Comparison of ENCODE assay signal across 10 cellular contexts in the genomic region with DNA sequence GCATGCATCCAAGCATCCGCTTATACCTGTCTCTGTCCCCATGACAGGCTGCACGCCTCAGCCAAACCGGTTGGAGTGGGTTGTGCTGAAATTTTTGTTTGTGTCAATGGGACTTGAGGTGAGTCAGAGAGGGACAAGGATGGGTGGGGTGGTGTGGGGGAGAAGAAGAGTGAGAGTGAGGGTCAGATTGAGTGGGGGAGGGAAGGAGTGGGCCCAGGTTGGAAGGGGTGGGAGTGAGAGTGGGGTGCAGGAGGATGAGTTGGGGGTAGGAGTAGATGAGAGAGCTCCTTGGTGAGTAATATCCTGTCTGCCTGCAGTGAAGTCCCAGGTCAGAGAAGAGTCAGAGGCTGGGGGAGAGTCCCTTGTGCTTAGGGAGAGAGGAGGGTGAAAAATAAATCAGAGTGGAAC. TPM values are rescaled to one million over a fixed set of nuclear protein-coding genes. Genes with fewer than 3 reads are reported as not detected.
DNase-seq lines count a peak whose midpoint lies in the region; ATAC-seq, FAIRE-seq and TF ChIP-seq lines count a peak whose summit lies in the region.
"Had no signal": no experiment of that assay in that cellular context is flagged by ENCODE, and none has a peak within 500 bp of the region (broad histone marks: within the 10 kb centered on the region; RNA-seq: fewer than 3 reads in every experiment).

No MANE protein-coding gene starts in this region.

- no peaks in the 10 kb centered on the region for H3K9me3 Mint-ChIP-seq in activated T-helper 1 cell treated with anti-CD3 and anti-CD28 coated beads, Interleukin-12 subunit alpha, Interleukin-12 subunit beta, Interleukin-2, Interleukin-4 antibody, amounts not matched to agents 30 ng/mL and 10 ng/mL and 1 ng/mL, durations not matched to agents 14 hours and 24 hours and 36 hours

- peaks cover 61% of the 10 kb centered on the region for H3K4me1 Mint-ChIP-seq in activated T-helper 1 cell treated with anti-CD3 and anti-CD28 coated beads, Interleukin-12 subunit alpha, Interleukin-12 subunit beta, Interleukin-2, Interleukin-4 antibody, amounts not matched to agents 30 ng/mL and 10 ng/mL and 1 ng/mL, durations not matched to agents 14 hours and 24 hours and 36 hours (ENCODE audit: low read depth)

- no peak for ATAC-seq in HG02642 (IDR thresholded peaks at IDR 0.05; ENCODE audit: poor library complexity, unreplicated experiment)

- no peak for FAIRE-seq in kidney (lab: Jason Lieb, UNC)

- H3K27ac Mint-ChIP-seq in activated T-helper 1 cell treated with anti-CD3 and anti-CD28 coated beads, Interleukin-12 subunit alpha, Interleukin-12 subunit beta, Interleukin-2, Interleukin-4 antibody, amounts not matched to agents 30 ng/mL and 10 ng/mL and 1 ng/mL, durations not matched to agents 14 hours and 24 hours and 36 hours, result peak overlapping the region; percentile 88

- no peaks in the 10 kb centered on the region for H3K9me3 ChIP-seq in kidney (ENCODE audit: control insufficient read depth in 1 of 2, low read length in 2 of 2)

- H3K36me3 Mint-ChIP-seq in activated T-helper 1 cell treated with anti-CD3 and anti-CD28 coated beads, Interleukin-12 subunit alpha, Interleukin-12 subunit beta, Interleukin-2, Interleukin-4 antibody, amounts not matched to agents 30 ng/mL and 10 ng/mL and 1 ng/mL, durations not matched to agents 14 hours and 24 hours and 36 hours (ENCODE audit: low read depth), result peaks cover 2% of the 10 kb centered on the region

- H3K27ac ChIP-seq in kidney (ENCODE audit: low read depth in 2 of 2, low read length in 2 of 2), result no peak overlapping the region
- H3K27ac ChIP-seq: KMS-11 had no signal

- H3K4me1 ChIP-seq in kidney (ENCODE audit: control insufficient read depth in 1 of 2, insufficient read depth in 1 of 2, low read depth in 1 of 2, low read length in 2 of 2), result peaks cover 4 to 13% of the 10 kb centered on the region in 2 donors

- intact Hi-C loops in activated T-helper 1 cell treated with anti-CD3 and anti-CD28 coated beads, Interleukin-12 subunit alpha, Interleukin-12 subunit beta, Interleukin-2, Interleukin-4 antibody, amounts not matched to agents 30 ng/mL and 10 ng/mL and 1 ng/mL, durations not matched to agents 14 hours and 24 hours and 36 hours (cut with micrococcal nuclease), result no loop called here
- intact Hi-C loops in kidney (cut with DNase I), result no loop called here

- H3K27me3 Mint-ChIP-seq in activated T-helper 1 cell treated with anti-CD3 and anti-CD28 coated beads, Interleukin-12 subunit alpha, Interleukin-12 subunit beta, Interleukin-2, Interleukin-4 antibody, amounts not matched to agents 30 ng/mL and 10 ng/mL and 1 ng/mL, durations not matched to agents 14 hours and 24 hours and 36 hours (ENCODE audit: insufficient read depth), result peaks cover 2% of the 10 kb centered on the region

- TF ChIP-seq CTCF in kidney (IDR thresholded peaks at IDR 0.05; ENCODE audit: borderline replicate concordance, extremely low read depth, insufficient read depth), result no peak

- DNase-seq in EH (ENCODE audit: low read depth) (peak; percentile 52), M059J (ENCODE audit: low read depth) (peak; percentile 64), mesenteric fat pad (ENCODE audit: low spot score) (peak; percentile 69), NCI-H526 treated with DMSO at 0.1 percent for 48 hours (lab: John Stamatoyannopoulos, UW) (no peak), kidney (no peak)
- no peak for DNase-seq in activated T-helper 1 cell treated with anti-CD3 and anti-CD28 coated beads, Interleukin-12 subunit alpha, Interleukin-12 subunit beta, Interleukin-2, Interleukin-4 antibody, amounts not matched to agents 30 ng/mL and 10 ng/mL and 1 ng/mL, durations not matched to agents 14 hours and 24 hours and 36 hours (ENCODE audit: low spot score)
- DNase-seq in effector CD8-positive, alpha-beta T cell (lab: John Stamatoyannopoulos, UW), result no peak
- DNase-seq: OCI-M1 had no signal

- peak overlapping the region; percentile 17 for H3K4me3 Mint-ChIP-seq in activated T-helper 1 cell treated with anti-CD3 and anti-CD28 coated beads, Interleukin-12 subunit alpha, Interleukin-12 subunit beta, Interleukin-2, Interleukin-4 antibody, amounts not matched to agents 30 ng/mL and 10 ng/mL and 1 ng/mL, durations not matched to agents 14 hours and 24 hours and 36 hours

- no peak overlapping the region for H3K4me3 ChIP-seq in kidney (ENCODE audit: low read length in 2 of 2)

- no peak overlapping the region for H3K9ac ChIP-seq in kidney (ENCODE audit: low read length in 2 of 2)
- H3K9ac ChIP-seq: KMS-11 had no signal

- no peaks in the 10 kb centered on the region for H3K36me3 ChIP-seq in kidney (ENCODE audit: control insufficient read depth in 1 of 2, insufficient read depth in 2 of 2, low read length in 2 of 2)

RNA-seq across cellular contexts. Expression of a gene that starts 3.3 kb away (rescaled TPM):
- not detected in 2 replicates for total RNA-seq in M059J (2014; rRNA removed; shearing (Covaris generic))
- not detected in 2 replicates for total RNA-seq in activated T-helper 1 cell treated with anti-CD3 and anti-CD28 coated beads, Interleukin-12 subunit alpha, Interleukin-12 subunit beta, Interleukin-2, Interleukin-4 antibody, amounts not matched to agents 30 ng/mL and 10 ng/mL and 1 ng/mL, durations not matched to agents 14 hours and 24 hours and 36 hours
- not detected for total RNA-seq in mesenteric fat pad
- 12.8 TPM for total RNA-seq in kidney
- polyA plus RNA-seq in kidney (ENCODE audit: insufficient read depth, low read depth, low replicate concordance), result 2.7 TPM

RNA-seq across cellular contexts. Expression of a gene that starts 5.5 kb away (rescaled TPM):
- total RNA-seq in M059J (2014; rRNA removed; shearing (Covaris generic)), result 3.0 and 3.9 TPM in 2 replicates
- total RNA-seq in activated T-helper 1 cell treated with anti-CD3 and anti-CD28 coated beads, Interleukin-12 subunit alpha, Interleukin-12 subunit beta, Interleukin-2, Interleukin-4 antibody, amounts not matched to agents 30 ng/mL and 10 ng/mL and 1 ng/mL, durations not matched to agents 14 hours and 24 hours and 36 hours, result not detected in 2 replicates
- total RNA-seq in mesenteric fat pad, result not detected
- 21.9 TPM for total RNA-seq in kidney
- 32.2 TPM for polyA plus RNA-seq in kidney (ENCODE audit: insufficient read depth, low read depth, low replicate concordance)

RNA-seq across cellular contexts. Expression of a gene that starts 22.9 kb away (rescaled TPM):
- 0.12 TPM in 1 of 2 replicates, not detected in the other for total RNA-seq in M059J (2014; rRNA removed; shearing (Covaris generic))
- 149 and 151 TPM in 2 replicates for total RNA-seq in activated T-helper 1 cell treated with anti-CD3 and anti-CD28 coated beads, Interleukin-12 subunit alpha, Interleukin-12 subunit beta, Interleukin-2, Interleukin-4 antibody, amounts not matched to agents 30 ng/mL and 10 ng/mL and 1 ng/mL, durations not matched to agents 14 hours and 24 hours and 36 hours
- 26.0 TPM for total RNA-seq in mesenteric fat pad
- 21.6 TPM for total RNA-seq in kidney
- polyA plus RNA-seq in kidney (ENCODE audit: insufficient read depth, low read depth, low replicate concordance), result 1.2 TPM

RNA-seq across cellular contexts. Expression of a gene that starts 25.2 kb away (rescaled TPM):
- total RNA-seq in M059J (2014; rRNA removed; shearing (Covaris generic)), result 105 and 111 TPM in 2 replicates
- 147 and 164 TPM in 2 replicates for total RNA-seq in activated T-helper 1 cell treated with anti-CD3 and anti-CD28 coated beads, Interleukin-12 subunit alpha, Interleukin-12 subunit beta, Interleukin-2, Interleukin-4 antibody, amounts not matched to agents 30 ng/mL and 10 ng/mL and 1 ng/mL, durations not matched to agents 14 hours and 24 hours and 36 hours
- total RNA-seq in mesenteric fat pad (66.9 TPM), kidney (46.7 TPM)
- polyA plus RNA-seq in kidney (ENCODE audit: insufficient read depth, low read depth, low replicate concordance), result 149 TPM

RNA-seq across cellular contexts. Expression of a gene that starts 25.3 kb away (rescaled TPM):
- 24.5 and 31.5 TPM in 2 replicates for total RNA-seq in M059J (2014; rRNA removed; shearing (Covaris generic))
- total RNA-seq in activated T-helper 1 cell treated with anti-CD3 and anti-CD28 coated beads, Interleukin-12 subunit alpha, Interleukin-12 subunit beta, Interleukin-2, Interleukin-4 antibody, amounts not matched to agents 30 ng/mL and 10 ng/mL and 1 ng/mL, durations not matched to agents 14 hours and 24 hours and 36 hours, result 51.3 and 56.3 TPM in 2 replicates
- total RNA-seq in mesenteric fat pad (32.7 TPM), kidney (42.3 TPM)
- polyA plus RNA-seq in kidney (ENCODE audit: insufficient read depth, low read depth, low replicate concordance), result 91.5 TPM

Comparison
In these comparisons a context has a peak if more than half of its experiments do, and no peak if none do; other contexts are left out.
1. DNase-seq: peak in EH (single experiment), M059J (single experiment) and mesenteric fat pad (single experiment); none in activated T-helper 1 cell treated with anti-CD3 and anti-CD28 coated beads, Interleukin-12 subunit alpha, Interleukin-12 subunit beta, Interleukin-2, Interleukin-4 antibody, amounts not matched to agents 30 ng/mL and 10 ng/mL and 1 ng/mL, durations not matched to agents 14 hours and 24 hours and 36 hours (single experiment), NCI-H526 treated with DMSO at 0.1 percent for 48 hours (single experiment), effector CD8-positive, alpha-beta T cell (single experiment) and kidney (single experiment).
2. RNA of a gene that starts 3.3 kb away (total RNA-seq): 12.8 TPM in kidney (single experiment); not detected in mesenteric fat pad (single experiment), not detected in activated T-helper 1 cell treated with anti-CD3 and anti-CD28 coated beads, Interleukin-12 subunit alpha, Interleukin-12 subunit beta, Interleukin-2, Interleukin-4 antibody, amounts not matched to agents 30 ng/mL and 10 ng/mL and 1 ng/mL, durations not matched to agents 14 hours and 24 hours and 36 hours and not detected in M059J; every median in the first group is over 10 times any median in the second.
3. RNA of a gene that starts 22.9 kb away (total RNA-seq): 149 to 151 TPM in activated T-helper 1 cell treated with anti-CD3 and anti-CD28 coated beads, Interleukin-12 subunit alpha, Interleukin-12 subunit beta, Interleukin-2, Interleukin-4 antibody, amounts not matched to agents 30 ng/mL and 10 ng/mL and 1 ng/mL, durations not matched to agents 14 hours and 24 hours and 36 hours, 26.0 TPM in mesenteric fat pad (single experiment) and 21.6 TPM in kidney (single experiment); 0.12 TPM in M059J; every median in the first group is over 10 times any median in the second.